Comparison of ENCODE assay signal across 17 cellular contexts in the genomic region with DNA sequence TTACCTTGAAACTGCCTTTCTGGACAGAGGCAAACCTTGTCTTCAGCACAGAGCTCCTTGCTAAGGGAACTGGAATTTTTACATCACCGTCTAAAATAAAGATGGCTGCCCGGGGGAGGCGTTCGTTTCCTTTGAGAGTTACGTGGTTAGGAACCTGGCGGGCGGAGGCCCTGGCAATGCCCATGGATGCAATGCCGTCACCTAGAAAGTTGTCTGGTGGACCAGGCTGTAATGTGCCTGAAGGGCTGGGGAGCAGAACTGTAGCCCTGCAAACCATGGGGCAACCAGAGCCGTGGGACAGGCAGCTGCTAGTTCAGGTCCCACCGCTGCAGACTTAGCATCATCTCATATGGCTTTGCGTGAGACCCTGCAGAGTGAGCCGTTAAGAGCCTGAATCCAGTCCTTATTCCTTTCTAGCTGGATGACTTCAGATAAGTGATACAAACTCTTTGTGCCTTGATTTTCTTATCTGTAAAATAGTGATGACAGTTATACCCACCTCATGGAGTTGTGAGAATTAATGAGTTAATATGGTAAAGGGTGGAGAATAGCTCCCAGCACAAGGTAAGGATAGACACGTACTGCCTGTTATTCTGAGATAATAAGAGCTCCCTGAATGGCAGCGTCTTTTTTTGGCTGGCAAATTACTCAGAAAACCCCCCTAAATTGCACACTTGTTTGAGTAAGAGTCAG.
A peak's percentile ranks its signal among the peaks of the same experiment; 100 is the strongest.
DNase-seq lines count a peak whose midpoint lies in the region; ATAC-seq, FAIRE-seq and TF ChIP-seq lines count a peak whose summit lies in the region.
"Had no signal": no experiment of that assay in that cellular context is flagged by ENCODE, and none has a peak within 500 bp of the region (broad histone marks: within the 10 kb centered on the region; RNA-seq: fewer than 3 reads in every experiment).

No MANE protein-coding gene starts in this region.

- no peak overlapping the region for H3K23ac ChIP-seq in neuronal stem cell (ENCODE audit: low read depth, low read length, poor library complexity)

- no peak overlapping the region for H3K4ac ChIP-seq in neuronal stem cell (ENCODE audit: low read length)

- H3K27ac ChIP-seq in A549: no peak overlapping the region
- H3K27ac ChIP-seq in GM23248: no peak overlapping the region
- no peak overlapping the region for H3K27ac ChIP-seq in K562 (ENCODE audit: extremely low read depth, low read depth, low read length)
- H3K27ac ChIP-seq in neuronal stem cell (replicated peaks; ENCODE audit: low read length): no peak overlapping the region

- CTCF ChIA-PET in A549 (lab: Yijun Ruan, JAX): interaction anchor here (1.0 to 1.8 kb wide), 5 partner anchors 9 to 546 kb away, joined by 3 to 5 read pairs (median 3); no protein-coding TSS in a partner anchor
- CTCF ChIA-PET in K562 (lab: Yijun Ruan, JAX; ENCODE audit: low intra/inter-chr PET ratio): no interaction called here
- CTCF ChIA-PET in Caco-2 (lab: Charles Lee): no interaction called here

- H4K91ac ChIP-seq in neuronal stem cell (ENCODE audit: low read depth, low read length, poor library complexity): no peak overlapping the region

- H3K4me2 ChIP-seq in A549: peak overlapping the region; percentile 41; the same call in 2 of the 3 replicates
- H3K4me2 ChIP-seq in GM23248 (ENCODE audit: unreplicated experiment): no peak overlapping the region
- H3K4me2 ChIP-seq in K562 (ENCODE audit: insufficient read depth, low read length): peak overlapping the region; percentile 38
- H3K4me2 ChIP-seq in neuronal stem cell (ENCODE audit: insufficient read depth, low read length, poor library complexity, severe bottlenecking): no peak overlapping the region

- no peaks in the 10 kb centered on the region for H3K9me2 ChIP-seq in GM23248 (ENCODE audit: insufficient read depth)

- H3K9me3 Mint-ChIP-seq in Caco-2 (ENCODE audit: unreplicated experiment): no peaks in the 10 kb centered on the region
- H3K9me3 Mint-ChIP-seq: CD14-positive monocyte; CD8-positive, alpha-beta T cell had no signal

- no peaks in the 10 kb centered on the region for H3K79me1 ChIP-seq in neuronal stem cell (ENCODE audit: low read depth, low read length)

- no peaks in the 10 kb centered on the region for H3F3A ChIP-seq in GM23248 (ENCODE audit: insufficient read depth)

- TF ChIP-seq RAD21 in A549 (conservative IDR thresholded peaks at IDR 0.05 in 1 of 2, IDR thresholded peaks at IDR 0.05 in 1 of 2): no peak
- TF ChIP-seq RAD21 in K562 (CRISPR knock-in tag; conservative IDR thresholded peaks at IDR 0.05 in 1 of 2, IDR thresholded peaks at IDR 0.05 in 1 of 2): no peak

- no peak overlapping the region for H2BK12ac ChIP-seq in neuronal stem cell (ENCODE audit: low read length)

- peaks cover 7% of the 10 kb centered on the region; the same call in 1 of the 3 replicates for H3K9me3 ChIP-seq in A549
- no peaks in the 10 kb centered on the region for H3K9me3 ChIP-seq in GM23248 (ENCODE audit: low read depth)
- no peaks in the 10 kb centered on the region for H3K9me3 ChIP-seq in K562 (replicated peaks; ENCODE audit: control insufficient read depth, insufficient read depth, low read depth, low read length)
- H3K9me3 ChIP-seq in neuronal stem cell (replicated peaks in 1 of 2; ENCODE audit: control insufficient read depth in 2 of 2, insufficient read depth in 1 of 2, low read depth in 1 of 2, low read length in 2 of 2): peaks cover 0 to 1% of the 10 kb centered on the region in 2 donors
- no peaks in the 10 kb centered on the region for H3K9me3 ChIP-seq in Caco-2

- no peak overlapping the region for H4K8ac ChIP-seq in neuronal stem cell (ENCODE audit: low read depth, low read length)

- no TSS peak for BruUV-seq in K562 (replicated peaks; lab: Mats Ljungman, UMichigan)
- no TSS peak for BruUV-seq in Caco-2 (replicated peaks; lab: Mats Ljungman, UMichigan)

- no peaks in the 10 kb centered on the region for H3K9me1 ChIP-seq in K562 (ENCODE audit: control insufficient read depth, insufficient read depth, low read length)

- ATAC-seq in A549: 0 out of 6 replicates have a peak, but pooled peaks of 1 of the 2 experiments have one; percentile 9
- ATAC-seq in K562: peak; percentile 44
- ATAC-seq: CD8-positive, alpha-beta T cell had no signal

- TF ChIP-seq POLR2A in A549 (IDR thresholded peaks at IDR 0.05; ENCODE audit: low read length) (no peak), K562 (conservative IDR thresholded peaks at IDR 0.05) (no peak)

- H3K27ac Mint-ChIP-seq in Caco-2 (ENCODE audit: unreplicated experiment): no peak overlapping the region
- H3K27ac Mint-ChIP-seq: B cell; CD14-positive monocyte; CD8-positive, alpha-beta T cell had no signal

- H3K27me3 Mint-ChIP-seq in Caco-2 (ENCODE audit: insufficient read depth, unreplicated experiment): peaks cover 14% of the 10 kb centered on the region
- H3K27me3 Mint-ChIP-seq: B cell had no signal

- no peaks in the 10 kb centered on the region for H3K36me3 ChIP-seq in GM23248 (ENCODE audit: low read depth)
- H3K36me3 ChIP-seq in K562 (ENCODE audit: control insufficient read depth, insufficient read depth, low read length): no peaks in the 10 kb centered on the region
- no peaks in the 10 kb centered on the region for H3K36me3 ChIP-seq in neuronal stem cell (replicated peaks in 1 of 2; ENCODE audit: control insufficient read depth in 2 of 2, insufficient read depth in 2 of 2, low read length in 2 of 2)
- H3K36me3 ChIP-seq in Caco-2 (ENCODE audit: control insufficient read depth, insufficient read depth, low read length): no peaks in the 10 kb centered on the region

- in situ Hi-C loops in GM23248 (cut with MboI): no loop called here
- in situ Hi-C loops in K562 (cut with MboI): no loop called here

- POLR2A ChIA-PET in A549 (lab: Yijun Ruan, JAX): no interaction called here
- POLR2A ChIA-PET in K562 (lab: Yijun Ruan, JAX): no interaction called here
- POLR2A ChIA-PET in Caco-2 (lab: Charles Lee): no interaction called here

- peak overlapping the region; percentile 3 for H3K18ac ChIP-seq in neuronal stem cell (ENCODE audit: low read length)

- H3K9ac ChIP-seq in GM23248 (no peak overlapping the region), K562 (ENCODE audit: insufficient read depth in 1 of 2, low read depth in 2 of 2, low read length in 2 of 2) (no peak overlapping the region), neuronal stem cell (ENCODE audit: low read depth, low read length, poor library complexity) (no peak overlapping the region)

- H3K27me3 ChIP-seq in GM23248 (replicated peaks; ENCODE audit: insufficient read depth) (no peaks in the 10 kb centered on the region), K562 (ENCODE audit: control insufficient read depth in 2 of 2, insufficient read depth in 2 of 2, low read length in 2 of 2) (peaks cover 5 to 6% of the 10 kb centered on the region in 2 experiments; a peak in 3 of 5 replicates), neuronal stem cell (ENCODE audit: control insufficient read depth in 3 of 3, insufficient read depth in 3 of 3, low read depth in 1 of 3, low read length in 3 of 3) (no peaks in the 10 kb centered on the region), Caco-2 (replicated peaks; ENCODE audit: control insufficient read depth, insufficient read depth, low read length) (no peaks in the 10 kb centered on the region; the same call in 1 of the 2 replicates)

- H3K4me3 ChIP-seq in A549: no peak overlapping the region
- H3K4me3 ChIP-seq in GM23248: no peak overlapping the region
- no peak overlapping the region for H3K4me3 ChIP-seq in K562
- H3K4me3 ChIP-seq in neuronal stem cell (ENCODE audit: low read length in 2 of 2): no peak overlapping the region
- no peak overlapping the region for H3K4me3 ChIP-seq in Caco-2 (ENCODE audit: low read depth, low read length)

- no peak overlapping the region for H2BK5ac ChIP-seq in neuronal stem cell (ENCODE audit: low read length)

- peak overlapping the region; percentile 23; the same call in 1 of the 2 replicates for H2AFZ ChIP-seq in GM23248
- 0 out of 2 replicates have a peak overlapping the region, but pooled peaks have one; percentile 9 for H2AFZ ChIP-seq in K562 (ENCODE audit: low read depth, low read length)
- no peak overlapping the region for H2AFZ ChIP-seq in neuronal stem cell (ENCODE audit: low read length)

- TF ChIP-seq EP300 in A549 (IDR thresholded peaks at IDR 0.05) (no peak), K562 (IDR thresholded peaks at IDR 0.05; ENCODE audit: low read length) (no peak)

- no peak overlapping the region for H3K4me3 Mint-ChIP-seq in Caco-2 (ENCODE audit: unreplicated experiment)
- H3K4me3 Mint-ChIP-seq: B cell; CD14-positive monocyte; CD8-positive, alpha-beta T cell had no signal

- H4K20me1 ChIP-seq in GM23248 (ENCODE audit: insufficient read depth) (no peaks in the 10 kb centered on the region), K562 (replicated peaks; ENCODE audit: control insufficient read depth, insufficient read depth, low read length) (no peaks in the 10 kb centered on the region)

- no peak for DNase-seq in A549 (ENCODE audit: low read depth in 1 of 2, low spot score in 1 of 2)
- DNase-seq in GM23248: no peak
- no peak for DNase-seq in K562 (ENCODE audit: extremely low read depth in 1 of 4, low spot score in 3 of 4)
- no peak for DNase-seq in neuronal stem cell (ENCODE audit: low spot score)
- no peak for DNase-seq in SKM-1 treated with dmso at 0.1 percent for 144 hours (lab: John Stamatoyannopoulos, UW; ENCODE audit: unreplicated experiment)
- no peak for DNase-seq in NOMO-1 treated with DMSO at 0.1 percent for 48 hours (lab: John Stamatoyannopoulos, UW; ENCODE audit: unreplicated experiment)
- no peak for DNase-seq in Caco-2
- DNase-seq: CD8-positive, alpha-beta T cell; COR-L47; DND-41; GDM1; H7; IMR-90; KG1 had no signal

- no peak overlapping the region for H2AK5ac ChIP-seq in neuronal stem cell (ENCODE audit: low read depth, low read length)

- no peaks in the 10 kb centered on the region for H3K36me3 Mint-ChIP-seq in Caco-2 (ENCODE audit: insufficient read depth, unreplicated experiment)
- H3K36me3 Mint-ChIP-seq: CD14-positive monocyte; CD8-positive, alpha-beta T cell had no signal

- H3K4me1 Mint-ChIP-seq in Caco-2 (ENCODE audit: low read depth, unreplicated experiment): no peaks in the 10 kb centered on the region
- H3K4me1 Mint-ChIP-seq: B cell, CD14-positive monocyte had no signal

- peaks cover 6% of the 10 kb centered on the region; the same call in 1 of the 3 replicates for H3K4me1 ChIP-seq in A549
- H3K4me1 ChIP-seq in GM23248 (ENCODE audit: insufficient read depth): no peaks in the 10 kb centered on the region; the same call in 1 of the 2 replicates
- H3K4me1 ChIP-seq in K562 (replicated peaks in 1 of 2; ENCODE audit: control insufficient read depth in 2 of 2, insufficient read depth in 2 of 2, low read length in 2 of 2): peaks cover 0 to 8% of the 10 kb centered on the region in 2 experiments; a peak in 2 of 5 replicates
- no peaks in the 10 kb centered on the region for H3K4me1 ChIP-seq in neuronal stem cell (ENCODE audit: control insufficient read depth in 2 of 2, insufficient read depth in 1 of 2, low read depth in 1 of 2, low read length in 2 of 2)
- H3K4me1 ChIP-seq in Caco-2: no peaks in the 10 kb centered on the region

- no peak for TF ChIP-seq CTCF in A549 (IDR thresholded peaks at IDR 0.05)
- TF ChIP-seq CTCF in K562 (IDR thresholded peaks at IDR 0.05 in 2 of 3, conservative IDR thresholded peaks at IDR 0.05 in 1 of 3; ENCODE audit: insufficient read depth in 2 of 3, low read depth in 1 of 3, low read length in 3 of 3): no peak
- TF ChIP-seq CTCF in Caco-2 (IDR thresholded peaks at IDR 0.05; ENCODE audit: insufficient read depth in 1 of 2, low read depth in 1 of 2, low read length in 1 of 2, severe bottlenecking in 1 of 2, unreplicated experiment in 1 of 2): no peak

- H2BK15ac ChIP-seq in neuronal stem cell (ENCODE audit: low read length): no peak overlapping the region

- FAIRE-seq in A549 (lab: Jason Lieb, UNC): no peak
- FAIRE-seq in K562 (lab: Jason Lieb, UNC): no peak
- FAIRE-seq: GM12892 had no signal

- H3K79me2 ChIP-seq in GM23248 (ENCODE audit: insufficient read depth) (no peaks in the 10 kb centered on the region), K562 (ENCODE audit: control insufficient read depth, insufficient read depth, low read length) (no peaks in the 10 kb centered on the region)

- no peak overlapping the region for H3K14ac ChIP-seq in neuronal stem cell (ENCODE audit: low read length)

- 40% methylated on average over 11 of the region's 14 CpGs for WGBS in A549 (ENCODE audit: missing lambda C conversion rate)
- 85 to 88% methylated on average over 14 of the region's 14 CpGs for WGBS in GM23248 (ENCODE audit: low coverage in 1 of 2, low lambda C conversion rate in 2 of 2, missing lambda C conversion rate in 2 of 2), 2 experiments
- 2% methylated on average over 14 of the region's 14 CpGs for WGBS in K562 (ENCODE audit: insufficient coverage, low coverage, missing lambda C conversion rate)
- WGBS in neuronal stem cell (ENCODE audit: extremely low coverage in 2 of 2, insufficient read length in 2 of 2, insufficient replicate concordance in 1 of 2), 2 donors: no CpG with 5 or more reads among the region's 14 CpGs

- intact Hi-C loops in K562 (cut with micrococcal nuclease): no loop called here
- intact Hi-C loops in Caco-2 (cut with micrococcal nuclease; ENCODE audit: unreplicated experiment): no loop called here

- H2BK120ac ChIP-seq in neuronal stem cell (ENCODE audit: low read depth, low read length): no peak overlapping the region

Comparison
In these comparisons a context has a peak if more than half of its experiments do, and no peak if none do; other contexts are left out.
1. H3K4me2 ChIP-seq: peak in A549 (single experiment) and K562 (single experiment); none in GM23248 (single experiment) and neuronal stem cell (single experiment).